9 cellular contexts compared by ENCODE assay signal in genomic region chr19:19214892-19215291, GRCh38. TPM values are rescaled to one million over a fixed set of nuclear protein-coding genes. Genes with fewer than 3 reads are reported as not detected.
DNase-seq lines count a peak whose midpoint lies in the region; ATAC-seq lines count a peak whose summit lies in the region.
"Had no signal": no experiment of that assay in that cellular context is flagged by ENCODE, and none has a peak within 500 bp of the region (broad histone marks: within the 10 kb centered on the region; RNA-seq: fewer than 3 reads in every experiment).

No MANE protein-coding gene starts in this region.

- DNase-seq in activated CD8-positive, alpha-beta memory T cell treated with anti-CD3 and anti-CD28 coated beads, Interleukin-2, amount 10 ng/mL, durations not matched to agents 7 days and 5 days: peak; percentile 64
- no peak for DNase-seq in activated CD8-positive, alpha-beta memory T cell treated with anti-CD3 and anti-CD28 coated beads, Interleukin-2, amount 50 U/mL, for 4 hours
- peak; percentile 22 to 65 for DNase-seq in SJSA1 (ENCODE audit: low read depth in 1 of 2, low spot score in 2 of 2)
- DNase-seq in fibroblast of peridontal ligament (ENCODE audit: extremely low read depth): peak; percentile 22
- DNase-seq in stimulated activated CD4-positive, alpha-beta T cell treated with anti-CD3 and anti-CD28 coated beads, Interleukin-15, amount 100 ng/mL, for 24 hours: peak; percentile 33
- DNase-seq: AML-193 had no signal

- no peaks in the 10 kb centered on the region for H3K36me3 ChIP-seq in SJSA1

- no peak overlapping the region for H3K4me3 Mint-ChIP-seq in activated CD8-positive, alpha-beta memory T cell treated with anti-CD3 and anti-CD28 coated beads, Interleukin-2, amount 10 ng/mL, durations not matched to agents 7 days and 5 days

- H3K27ac ChIP-seq in SJSA1: no peak overlapping the region

- peak; percentile 51 for ATAC-seq in activated CD8-positive, alpha-beta memory T cell treated with anti-CD3 and anti-CD28 coated beads, Interleukin-2, amount 10 ng/mL, durations not matched to agents 7 days and 5 days
- ATAC-seq in GM18861 (IDR thresholded peaks at IDR 0.05; ENCODE audit: unreplicated experiment): no peak
- no peak for ATAC-seq in GM21723 (IDR thresholded peaks at IDR 0.05; ENCODE audit: unreplicated experiment)
- ATAC-seq in HG03025 (IDR thresholded peaks at IDR 0.05; ENCODE audit: low FRiP score, unreplicated experiment): no peak

- H3K27ac Mint-ChIP-seq in activated CD8-positive, alpha-beta memory T cell treated with anti-CD3 and anti-CD28 coated beads, Interleukin-2, amount 10 ng/mL, durations not matched to agents 7 days and 5 days: no peak overlapping the region

- H3K4me3 ChIP-seq in SJSA1: no peak overlapping the region

- peaks cover 4% of the 10 kb centered on the region; the same call in 1 of the 2 replicates for H3K9me3 ChIP-seq in SJSA1 (replicated peaks)

- H3K4me1 Mint-ChIP-seq in activated CD8-positive, alpha-beta memory T cell treated with anti-CD3 and anti-CD28 coated beads, Interleukin-2, amount 10 ng/mL, durations not matched to agents 7 days and 5 days: no peaks in the 10 kb centered on the region

- peaks cover 38% of the 10 kb centered on the region for H3K27me3 ChIP-seq in SJSA1 (replicated peaks)

- peaks cover 48% of the 10 kb centered on the region for H3K27me3 Mint-ChIP-seq in activated CD8-positive, alpha-beta memory T cell treated with anti-CD3 and anti-CD28 coated beads, Interleukin-2, amount 10 ng/mL, durations not matched to agents 7 days and 5 days

- CTCF ChIA-PET in activated CD8-positive, alpha-beta memory T cell treated with anti-CD3 and anti-CD28 coated beads, Interleukin-2, amount 10 ng/mL, durations not matched to agents 7 days and 5 days (lab: Charles Lee): interaction anchor here (0.6 to 1.5 kb wide), 2 partner anchors 12 to 69 kb away, joined by 3 read pairs; no protein-coding TSS in a partner anchor

- no peaks in the 10 kb centered on the region for H3K9me3 Mint-ChIP-seq in activated CD8-positive, alpha-beta memory T cell treated with anti-CD3 and anti-CD28 coated beads, Interleukin-2, amount 10 ng/mL, durations not matched to agents 7 days and 5 days (ENCODE audit: low read depth)

- no peaks in the 10 kb centered on the region for H3K36me3 Mint-ChIP-seq in activated CD8-positive, alpha-beta memory T cell treated with anti-CD3 and anti-CD28 coated beads, Interleukin-2, amount 10 ng/mL, durations not matched to agents 7 days and 5 days

- H3K4me1 ChIP-seq in SJSA1 (replicated peaks): no peaks in the 10 kb centered on the region

RNA-seq across cellular contexts. Expression of gene NCAN, which starts 3.1 kb away (rescaled TPM):
- total RNA-seq in activated CD8-positive, alpha-beta memory T cell treated with anti-CD3 and anti-CD28 coated beads, Interleukin-2, amount 10 ng/mL, durations not matched to agents 7 days and 5 days: under 1 TPM in 1 of 2 experiments, not detected in 1; 0.05 TPM
- not detected in 2 replicates for total RNA-seq in SJSA1 (2014; rRNA removed; shearing (Covaris generic))

RNA-seq across cellular contexts. Expression of gene NR2C2AP, which starts 11.7 kb away (rescaled TPM):
- 10 to 100 TPM; 32.8 to 33.0 TPM for total RNA-seq in activated CD8-positive, alpha-beta memory T cell treated with anti-CD3 and anti-CD28 coated beads, Interleukin-2, amount 10 ng/mL, durations not matched to agents 7 days and 5 days
- 29.2 and 29.5 TPM in 2 replicates for total RNA-seq in SJSA1 (2014; rRNA removed; shearing (Covaris generic))

RNA-seq across cellular contexts. Expression of gene RFXANK, which starts 22.8 kb away (rescaled TPM):
- total RNA-seq in activated CD8-positive, alpha-beta memory T cell treated with anti-CD3 and anti-CD28 coated beads, Interleukin-2, amount 10 ng/mL, durations not matched to agents 7 days and 5 days: 100 to 1,000 TPM; 110 to 121 TPM
- total RNA-seq in SJSA1 (2014; rRNA removed; shearing (Covaris generic)): 47.7 and 171 TPM in 2 replicates

RNA-seq across cellular contexts. Expression of gene BORCS8, which starts 22.9 kb away (rescaled TPM):
- total RNA-seq in activated CD8-positive, alpha-beta memory T cell treated with anti-CD3 and anti-CD28 coated beads, Interleukin-2, amount 10 ng/mL, durations not matched to agents 7 days and 5 days: 10 to 100 TPM; 33.1 to 34.8 TPM
- 22.7 and 33.8 TPM in 2 replicates for total RNA-seq in SJSA1 (2014; rRNA removed; shearing (Covaris generic))

RNA-seq across cellular contexts. Expression of gene MEF2B, which starts 44.8 kb away (rescaled TPM):
- 1 to 10 TPM; 3.2 to 7.2 TPM for total RNA-seq in activated CD8-positive, alpha-beta memory T cell treated with anti-CD3 and anti-CD28 coated beads, Interleukin-2, amount 10 ng/mL, durations not matched to agents 7 days and 5 days
- 0.11 TPM in 1 of 2 replicates, not detected in the other for total RNA-seq in SJSA1 (2014; rRNA removed; shearing (Covaris generic))
